1 cellular context compared by ENCODE assay signal in the genomic region with DNA sequence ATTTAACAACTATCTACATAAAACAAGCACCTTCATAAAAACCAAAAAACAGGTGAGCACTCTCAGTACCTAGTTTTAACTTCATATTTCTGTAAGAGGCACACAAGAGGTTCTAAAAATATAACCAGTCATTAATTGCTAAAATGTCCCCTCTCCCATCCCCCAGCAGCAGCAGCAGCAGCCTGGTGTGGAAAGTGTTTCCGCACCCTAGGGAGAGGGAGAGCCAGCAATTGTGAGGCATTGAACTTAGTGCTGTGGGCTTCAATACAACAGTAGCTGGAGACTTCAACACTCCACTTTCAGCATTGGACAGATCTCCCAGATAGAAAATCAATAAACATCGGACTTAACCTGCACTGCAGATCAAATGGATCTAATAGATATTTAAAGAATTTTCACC.
TF ChIP-seq lines count a peak whose summit lies in the region.

No MANE protein-coding gene starts in this region.

TF ChIP-seq in K562, 482 proteins besides CTCF, POLR2A, EP300 and RAD21 (continued from another document):
- TF ChIP-seq, protein P1, sequence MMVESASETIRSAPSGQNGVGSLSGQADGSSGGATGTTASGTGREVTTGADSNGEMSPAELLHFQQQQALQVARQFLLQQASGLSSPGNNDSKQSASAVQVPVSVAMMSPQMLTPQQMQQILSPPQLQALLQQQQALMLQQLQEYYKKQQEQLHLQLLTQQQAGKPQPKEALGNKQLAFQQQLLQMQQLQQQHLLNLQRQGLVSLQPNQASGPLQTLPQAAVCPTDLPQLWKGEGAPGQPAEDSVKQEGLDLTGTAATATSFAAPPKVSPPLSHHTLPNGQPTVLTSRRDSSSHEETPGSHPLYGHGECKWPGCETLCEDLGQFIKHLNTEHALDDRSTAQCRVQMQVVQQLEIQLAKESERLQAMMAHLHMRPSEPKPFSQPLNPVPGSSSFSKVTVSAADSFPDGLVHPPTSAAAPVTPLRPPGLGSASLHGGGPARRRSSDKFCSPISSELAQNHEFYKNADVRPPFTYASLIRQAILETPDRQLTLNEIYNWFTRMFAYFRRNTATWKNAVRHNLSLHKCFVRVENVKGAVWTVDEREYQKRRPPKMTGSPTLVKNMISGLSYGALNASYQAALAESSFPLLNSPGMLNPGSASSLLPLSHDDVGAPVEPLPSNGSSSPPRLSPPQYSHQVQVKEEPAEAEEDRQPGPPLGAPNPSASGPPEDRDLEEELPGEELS (CRISPR knock-in tag; IDR thresholded peaks at IDR 0.05; ENCODE audit: borderline replicate concordance), result no peak
